Comparison of ENCODE assay signal across 15 cellular contexts in genomic region chr4:21947768-21948346, GRCh38. TPM values are rescaled to one million over a fixed set of nuclear protein-coding genes. Genes with fewer than 3 reads are reported as not detected.
DNase-seq lines count a peak whose midpoint lies in the region; ATAC-seq and TF ChIP-seq lines count a peak whose summit lies in the region.
"Had no signal": no experiment of that assay in that cellular context is flagged by ENCODE, and none has a peak within 500 bp of the region (broad histone marks: within the 10 kb centered on the region; RNA-seq: fewer than 3 reads in every experiment).

No MANE protein-coding gene starts in this region.

- CTCF ChIA-PET in activated CD4-positive, alpha-beta memory T cell treated with anti-CD3 and anti-CD28 coated beads, Interleukin-2, amount 10 ng/mL, durations not matched to agents 7 days and 5 days (lab: Charles Lee), result no interaction called here

- TF ChIP-seq EP300 in suprapubic skin (IDR thresholded peaks at IDR 0.05), result no peak

- WGBS in heart left ventricle, 4 donors, result 31 to 40% (median 36%) methylated on average over 19 of the region's 19 CpGs
- WGBS in mesodermal cell (ENCODE audit: insufficient coverage in 2 of 2), 2 experiments, result 38 to 43% methylated on average over 11 to 12 of the region's 19 CpGs
- 29% methylated on average over 19 of the region's 19 CpGs for WGBS in suprapubic skin

- H3K4me3 Mint-ChIP-seq in activated CD4-positive, alpha-beta memory T cell treated with anti-CD3 and anti-CD28 coated beads, Interleukin-2, amount 10 ng/mL, durations not matched to agents 7 days and 5 days, result no peak overlapping the region
- H3K4me3 Mint-ChIP-seq: effector memory CD8-positive, alpha-beta T cell; natural killer cell treated with Interleukin-12 subunit alpha and Interleukin-12 subunit beta and Interleukin-15 and Interleukin-18, amount 100 ng/mL, for 72 hours had no signal

- H3K4me1 ChIP-seq in cardiac muscle cell (ENCODE audit: low read depth) (no peaks in the 10 kb centered on the region), heart left ventricle (peaks cover 0 to 9% (median 0%) of the 10 kb centered on the region in 12 donors), mesodermal cell (ENCODE audit: control insufficient read depth, insufficient read depth, low read length, poor library complexity, severe bottlenecking) (no peaks in the 10 kb centered on the region), suprapubic skin (peaks cover 9% of the 10 kb centered on the region)

- peaks cover 80% of the 10 kb centered on the region for H3K27me3 ChIP-seq in cardiac muscle cell
- H3K27me3 ChIP-seq in heart left ventricle, result peaks cover 0 to 33% (median 10%) of the 10 kb centered on the region in 9 donors
- peaks cover 30% of the 10 kb centered on the region for H3K27me3 ChIP-seq in suprapubic skin

- H3K4me1 Mint-ChIP-seq in activated CD4-positive, alpha-beta memory T cell treated with anti-CD3 and anti-CD28 coated beads, Interleukin-2, amount 10 ng/mL, durations not matched to agents 7 days and 5 days, result no peaks in the 10 kb centered on the region

- H3K27me3 Mint-ChIP-seq in activated CD4-positive, alpha-beta memory T cell treated with anti-CD3 and anti-CD28 coated beads, Interleukin-2, amount 10 ng/mL, durations not matched to agents 7 days and 5 days, result peaks cover 8% of the 10 kb centered on the region

- DNase-seq in cardiac muscle cell (ENCODE audit: low read depth in 1 of 2, low spot score in 1 of 2) (no peak), heart left ventricle (no peak), suprapubic skin (ENCODE audit: low spot score in 2 of 2) (no peak)
- DNase-seq in activated CD4-positive, alpha-beta memory T cell treated with anti-CD3 and anti-CD28 coated beads, Interleukin-2, amount 10 ng/mL, durations not matched to agents 7 days and 5 days, result no peak
- DNase-seq: effector memory CD8-positive, alpha-beta T cell; MV-4-11; stimulated activated CD4-positive, alpha-beta T cell treated with anti-CD3 and anti-CD28 coated beads, Interleukin-4, amount 100 ng/mL, for 4 hours had no signal

- TF ChIP-seq CTCF in cardiac muscle cell (IDR thresholded peaks at IDR 0.05; ENCODE audit: low read depth, low read length) (no peak), heart left ventricle (IDR thresholded peaks at IDR 0.05) (no peak), suprapubic skin (IDR thresholded peaks at IDR 0.05) (no peak)

- H3K36me3 Mint-ChIP-seq in activated CD4-positive, alpha-beta memory T cell treated with anti-CD3 and anti-CD28 coated beads, Interleukin-2, amount 10 ng/mL, durations not matched to agents 7 days and 5 days (ENCODE audit: low read depth), result no peaks in the 10 kb centered on the region

- no peak overlapping the region for H3K27ac Mint-ChIP-seq in activated CD4-positive, alpha-beta memory T cell treated with anti-CD3 and anti-CD28 coated beads, Interleukin-2, amount 10 ng/mL, durations not matched to agents 7 days and 5 days
- H3K27ac Mint-ChIP-seq: activated naive CD4-positive, alpha-beta T cell treated with anti-CD3 and anti-CD28 coated beads, Interleukin-2, amount 50 U/mL, for 72 hours; effector memory CD8-positive, alpha-beta T cell; natural killer cell treated with Interleukin-12 subunit alpha and Interleukin-12 subunit beta and Interleukin-15 and Interleukin-18, amount 100 ng/mL, for 72 hours had no signal

- H3K9me3 ChIP-seq in cardiac muscle cell (ENCODE audit: low read depth) (no peaks in the 10 kb centered on the region), heart left ventricle (no peaks in the 10 kb centered on the region), mesodermal cell (ENCODE audit: control insufficient read depth, low read length) (no peaks in the 10 kb centered on the region), suprapubic skin (no peaks in the 10 kb centered on the region)

- no peak overlapping the region for H3K27ac ChIP-seq in cardiac muscle cell
- no peak overlapping the region for H3K27ac ChIP-seq in heart left ventricle
- H3K27ac ChIP-seq in cingulate gyrus (ENCODE audit: low read depth, low read length), result peak overlapping the region; percentile 32
- no peak overlapping the region for H3K27ac ChIP-seq in mesodermal cell (ENCODE audit: low read depth, low read length, severe bottlenecking)
- no peak overlapping the region for H3K27ac ChIP-seq in suprapubic skin

- no peak for ATAC-seq in heart left ventricle
- ATAC-seq in GM21423 (IDR thresholded peaks at IDR 0.05; ENCODE audit: unreplicated experiment), result no peak
- no peak for ATAC-seq in GM19452 (IDR thresholded peaks at IDR 0.05; ENCODE audit: unreplicated experiment)
- ATAC-seq: effector memory CD8-positive, alpha-beta T cell; natural killer cell treated with Interleukin-12 subunit alpha and Interleukin-12 subunit beta and Interleukin-15 and Interleukin-18, amount 100 ng/mL, for 72 hours had no signal

- intact Hi-C loops in heart left ventricle (cut with DNase I), result no loop called here

- H3K9me3 Mint-ChIP-seq in activated CD4-positive, alpha-beta memory T cell treated with anti-CD3 and anti-CD28 coated beads, Interleukin-2, amount 10 ng/mL, durations not matched to agents 7 days and 5 days, result peaks cover 10% of the 10 kb centered on the region

- TF ChIP-seq POLR2A in heart left ventricle (IDR thresholded peaks at IDR 0.05) (no peak), suprapubic skin (IDR thresholded peaks at IDR 0.05) (no peak)

- peak overlapping the region; percentile 62 for H3K4me3 ChIP-seq in cardiac muscle cell
- H3K4me3 ChIP-seq in heart left ventricle, result no peak overlapping the region
- H3K4me3 ChIP-seq in mesodermal cell (ENCODE audit: extremely low read depth, insufficient read depth, low read length, poor library complexity, severe bottlenecking), result peak overlapping the region; percentile 38
- H3K4me3 ChIP-seq in suprapubic skin, result peak overlapping the region; percentile 43

- POLR2A ChIA-PET in activated CD4-positive, alpha-beta memory T cell treated with anti-CD3 and anti-CD28 coated beads, Interleukin-2, amount 10 ng/mL, durations not matched to agents 7 days and 5 days (lab: Charles Lee), result no interaction called here

- H3K36me3 ChIP-seq in cardiac muscle cell, result no peaks in the 10 kb centered on the region
- H3K36me3 ChIP-seq in heart left ventricle, result no peaks in the 10 kb centered on the region
- no peaks in the 10 kb centered on the region for H3K36me3 ChIP-seq in mesodermal cell (ENCODE audit: control insufficient read depth, insufficient read depth, low read length)
- no peaks in the 10 kb centered on the region for H3K36me3 ChIP-seq in suprapubic skin

RNA-seq across cellular contexts. Expression of gene KCNIP4, which starts 0.7 kb away (rescaled TPM):
- total RNA-seq in cardiac muscle cell (9.9 and 15.9 TPM in 2 replicates), heart left ventricle (under 1 TPM in 1 of 9 donors, not detected in 8; 0.19 TPM), suprapubic skin (not detected)
- polyA plus RNA-seq in cardiac muscle cell (14.5 and 30.4 TPM in 2 replicates), heart left ventricle (not detected)
- polyA plus RNA-seq in mesodermal cell (2013, experiment 1 of 2), result 3.9 TPM
- polyA plus RNA-seq in mesodermal cell (2013, experiment 2 of 2), result 2.1 TPM
- total RNA-seq in activated CD4-positive, alpha-beta memory T cell treated with anti-CD3 and anti-CD28 coated beads, Interleukin-2, amount 10 ng/mL, durations not matched to agents 7 days and 5 days, result not detected
- total RNA-seq: activated naive CD4-positive, alpha-beta T cell treated with anti-CD3 and anti-CD28 coated beads, Interleukin-2, amount 50 U/mL, for 72 hours; Daoy; natural killer cell treated with Interleukin-12 subunit alpha and Interleukin-12 subunit beta and Interleukin-15 and Interleukin-18, amount 100 ng/mL, for 72 hours had no signal
- polyA plus RNA-seq: AG04450 had no signal

Comparison
In these comparisons a context has a peak if more than half of its experiments do, and no peak if none do; other contexts are left out.
1. H3K4me3 ChIP-seq: peak in cardiac muscle cell (single experiment), mesodermal cell (single experiment) and suprapubic skin (single experiment); none in heart left ventricle (0 of 12).